Comparison of ENCODE assay signal across 1 cellular context in the genomic region with DNA sequence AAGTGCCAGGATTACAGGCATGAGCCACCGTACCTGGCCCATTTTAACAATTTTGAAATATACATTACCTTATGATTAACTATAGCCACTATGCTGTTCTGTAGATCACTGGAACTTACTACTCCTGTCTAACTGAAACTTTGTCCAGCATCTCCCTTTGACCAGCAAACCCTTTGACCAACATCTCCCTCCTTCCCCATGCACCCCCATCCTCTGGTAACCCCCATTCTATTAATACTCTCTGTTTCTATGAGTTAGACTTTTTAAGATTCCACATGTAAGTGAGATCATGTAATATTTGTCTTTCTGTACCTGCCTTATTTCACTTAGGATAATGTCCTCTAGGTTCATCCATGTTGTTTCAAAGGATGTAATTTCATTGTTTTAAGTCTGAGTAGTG.
TF ChIP-seq lines count a peak whose summit lies in the region.

No MANE protein-coding gene starts in this region.

TF ChIP-seq in SK-N-SH treated with all-trans-retinoic acid at 6 μM for 48 hours, 23 proteins besides CTCF, POLR2A, EP300 and RAD21 (continued from another document):
- no peak for TF ChIP-seq CREB5 (CRISPR knock-in tag; IDR thresholded peaks at IDR 0.05; ENCODE audit: low read depth)
- TF ChIP-seq PATZ1 (CRISPR knock-in tag; IDR thresholded peaks at IDR 0.05; ENCODE audit: borderline replicate concordance) = no peak
